In genomic region chr18:74196220-74197119, GRCh38 we compare ENCODE assay signal across 8 cellular contexts. TPM values are rescaled to one million over a fixed set of nuclear protein-coding genes. Genes with fewer than 3 reads are reported as not detected.
DNase-seq lines count a peak whose midpoint lies in the region; ATAC-seq and TF ChIP-seq lines count a peak whose summit lies in the region.

No MANE protein-coding gene starts in this region.

- DNase-seq in BE2C, result peak; percentile 15
- DNase-seq in NCI-H2196 treated with DMSO at 0.1 percent for 48 hours (lab: John Stamatoyannopoulos, UW; ENCODE audit: unreplicated experiment), result peak; percentile 74
- peak; percentile 56 for DNase-seq in dedifferentiated amniotic fluid mesenchymal stem cell (ENCODE audit: extremely low spot score)
- DNase-seq in right lobe of liver, result no peak
- peak; percentile 12 to 19 for DNase-seq in stimulated activated CD8-positive, alpha-beta memory T cell treated with anti-CD3 and anti-CD28 coated beads, Interleukin-15, amount 100 ng/mL, for 48 hours (ENCODE audit: low read depth in 2 of 2)

- H3K9me3 ChIP-seq in BE2C (no peaks in the 10 kb centered on the region), right lobe of liver (no peaks in the 10 kb centered on the region)

- ATAC-seq in GM19023 (IDR thresholded peaks at IDR 0.05; ENCODE audit: unreplicated experiment) (peak; percentile 82), HG03139 (IDR thresholded peaks at IDR 0.05; ENCODE audit: unreplicated experiment) (peak; percentile 85), right lobe of liver (peak; percentile 64 to 71 (median 68))
- ATAC-seq in activated CD4-positive, CD25-positive, alpha-beta regulatory T cell treated with anti-CD3 and anti-CD28 coated beads, Interleukin-2, amount 50 U/mL, for 24 hours, result peak; percentile 74

- peak overlapping the region in 2 of 3 donors; percentile 84 to 87 for H3K27ac ChIP-seq in right lobe of liver

- H3K36me3 ChIP-seq in BE2C (no peaks in the 10 kb centered on the region), right lobe of liver (no peaks in the 10 kb centered on the region)

- intact Hi-C loops in right lobe of liver (cut with DNase I), result loop anchor here in 1 of 2 donors (10.0 kb wide), 1 partner anchor 138 kb away; no protein-coding TSS in a partner anchor

- TF ChIP-seq CTCF in BE2C (IDR thresholded peaks at IDR 0.05; ENCODE audit: low read depth, low read length) (peak; percentile 73), right lobe of liver (IDR thresholded peaks at IDR 0.05) (peak; percentile 88 to 92 (median 90))

- H3K27me3 ChIP-seq in BE2C (no peaks in the 10 kb centered on the region), right lobe of liver (no peaks in the 10 kb centered on the region)

- H3K4me3 ChIP-seq in BE2C (ENCODE audit: low read depth, low read length), result peak overlapping the region; percentile 48
- H3K4me3 ChIP-seq in right lobe of liver, result peak overlapping the region in 2 of 3 donors; percentile 30 to 41

- WGBS in right lobe of liver (ENCODE audit: insufficient coverage, low coverage, low lambda C conversion rate, missing lambda C conversion rate), result 1% methylated on average over 9 of the region's 9 CpGs

- no peak for TF ChIP-seq POLR2A in right lobe of liver (IDR thresholded peaks at IDR 0.05)

- H3K4me1 ChIP-seq in BE2C (no peaks in the 10 kb centered on the region), right lobe of liver (peaks cover 0 to 22% (median 10%) of the 10 kb centered on the region in 4 donors)

RNA-seq across cellular contexts. Expression of gene TIMM21, which starts 48.1 kb away (rescaled TPM):
- 49.1 TPM for polyA plus RNA-seq in BE2C (2012; ENCODE audit: insufficient read depth, insufficient read length, low read depth)
- total RNA-seq in right lobe of liver, result 10 to 100 TPM; 17.4 to 38.4 (median 20.6) TPM

RNA-seq across cellular contexts. Expression of gene FBXO15, which starts 48.8 kb away (rescaled TPM):
- polyA plus RNA-seq in BE2C (2012; ENCODE audit: insufficient read depth, insufficient read length, low read depth), result 0.56 TPM
- 1 to 10 TPM in 1 of 6 experiments, under 1 TPM in 4, not detected in 1; 0.19 to 1.7 (median 0.60) TPM for total RNA-seq in right lobe of liver

Comparison
In these comparisons a context has a peak if more than half of its experiments do, and no peak if none do; other contexts are left out.
1. DNase-seq: peak in BE2C (single experiment), NCI-H2196 treated with DMSO at 0.1 percent for 48 hours (single experiment), dedifferentiated amniotic fluid mesenchymal stem cell (single experiment) and stimulated activated CD8-positive, alpha-beta memory T cell treated with anti-CD3 and anti-CD28 coated beads, Interleukin-15, amount 100 ng/mL, for 48 hours (2 of 2); none in right lobe of liver (0 of 3).
2. Peak in every context shown above with its lines, with median percentiles within 50 percentile points of each other: ATAC-seq.